In genomic region chr3:23611737-23612295, GRCh38 we compare ENCODE assay signal across 9 cellular contexts.
DNase-seq lines count a peak whose midpoint lies in the region; ATAC-seq, FAIRE-seq and TF ChIP-seq lines count a peak whose summit lies in the region.
"Had no signal": no experiment of that assay in that cellular context is flagged by ENCODE, and none has a peak within 500 bp of the region (broad histone marks: within the 10 kb centered on the region; RNA-seq: fewer than 3 reads in every experiment).

No MANE protein-coding gene starts in this region.

- peak in 3 of 4 donors; percentile 37 to 73 (median 45) for ATAC-seq in psoas muscle
- no peak for ATAC-seq in HG02610 (IDR thresholded peaks at IDR 0.05; ENCODE audit: unreplicated experiment)
- ATAC-seq in effector memory CD8-positive, alpha-beta T cell (replicated peaks), result no peak

- peak; percentile 47 for DNase-seq in GM04504 (ENCODE audit: low read depth)
- DNase-seq in OCI-M1 (lab: John Stamatoyannopoulos, UW), result peak; percentile 29
- DNase-seq in frontal cortex (ENCODE audit: low spot score in 2 of 2), result peak; percentile 6 to 22
- peak; percentile 57 to 80 for DNase-seq in psoas muscle
- DNase-seq in kidney glomerular epithelial cell (lab: John Stamatoyannopoulos, UW), result no peak
- no peak for DNase-seq in activated gamma-delta T cell treated with Interleukin-2 at 50 U/mL for 16 hours
- DNase-seq in effector memory CD8-positive, alpha-beta T cell, result no peak

- H3K4me3 Mint-ChIP-seq in effector memory CD8-positive, alpha-beta T cell, result no peak overlapping the region

- peaks cover 0 to 3% of the 10 kb centered on the region in 2 donors for H3K4me1 Mint-ChIP-seq in effector memory CD8-positive, alpha-beta T cell (ENCODE audit: low read depth in 2 of 2)

- H3K4me1 ChIP-seq in psoas muscle, result peaks cover 9% of the 10 kb centered on the region

- H3K27me3 Mint-ChIP-seq in effector memory CD8-positive, alpha-beta T cell, result peaks cover 6 to 8% of the 10 kb centered on the region in 2 donors

- peak overlapping the region; percentile 28 for H3K4me3 ChIP-seq in psoas muscle

- no peak overlapping the region for H3K27ac Mint-ChIP-seq in effector memory CD8-positive, alpha-beta T cell

- H3K27ac ChIP-seq in psoas muscle, result peak overlapping the region; percentile 36

- H3K9me3 ChIP-seq in psoas muscle, result no peaks in the 10 kb centered on the region

- no peaks in the 10 kb centered on the region for H3K9me3 Mint-ChIP-seq in effector memory CD8-positive, alpha-beta T cell

- H3K36me3 Mint-ChIP-seq in effector memory CD8-positive, alpha-beta T cell (ENCODE audit: insufficient read depth), result no peaks in the 10 kb centered on the region

- no peaks in the 10 kb centered on the region for H3K36me3 ChIP-seq in psoas muscle (ENCODE audit: insufficient read depth in 1 of 2, low read depth in 1 of 2)

- intact Hi-C loops in psoas muscle (cut with DNase I), result no loop called here

- H3K27me3 ChIP-seq in psoas muscle (ENCODE audit: insufficient read depth in 3 of 3, low read length in 2 of 3), result no peaks in the 10 kb centered on the region

- no peak for TF ChIP-seq CTCF in psoas muscle (IDR thresholded peaks at IDR 0.05)

- WGBS in psoas muscle, 3 donors, result 19 to 30% (median 22%) methylated on average over 13 of the region's 13 CpGs

- no peak for FAIRE-seq in frontal cortex (lab: Jason Lieb, UNC)
- FAIRE-seq: H1 had no signal

Comparison
In these comparisons a context has a peak if more than half of its experiments do, and no peak if none do; other contexts are left out.
1. DNase-seq: peak in GM04504 (single experiment), OCI-M1 (single experiment), frontal cortex (2 of 2) and psoas muscle (2 of 2); none in kidney glomerular epithelial cell (single experiment), activated gamma-delta T cell treated with Interleukin-2 at 50 U/mL for 16 hours (single experiment) and effector memory CD8-positive, alpha-beta T cell (0 of 3).
2. ATAC-seq: peak in psoas muscle (3 of 4); none in HG02610 (single experiment) and effector memory CD8-positive, alpha-beta T cell (single experiment).